Comparison of ENCODE assay signal across 11 cellular contexts in the genomic region with DNA sequence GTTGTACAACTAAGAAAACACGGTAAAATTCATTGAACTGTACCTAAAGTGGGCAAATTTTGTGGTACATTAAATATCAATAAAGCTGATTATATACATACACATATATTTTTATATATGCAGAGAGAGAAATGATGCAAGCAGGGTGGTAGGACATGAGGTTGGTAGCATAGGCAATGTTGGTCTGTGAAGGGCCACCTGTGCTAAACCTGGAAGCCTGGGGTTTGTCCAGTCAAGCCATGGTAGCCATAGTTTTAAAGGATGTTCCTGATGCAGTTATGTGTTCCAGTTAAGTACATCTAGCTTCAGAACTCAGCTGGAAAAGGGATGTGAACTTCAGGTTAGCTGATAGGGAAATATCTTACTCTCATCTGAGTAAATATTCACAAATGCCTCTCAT.
DNase-seq lines count a peak whose midpoint lies in the region; ATAC-seq and TF ChIP-seq lines count a peak whose summit lies in the region.
"Had no signal": no experiment of that assay in that cellular context is flagged by ENCODE, and none has a peak within 500 bp of the region (broad histone marks: within the 10 kb centered on the region; RNA-seq: fewer than 3 reads in every experiment).

No MANE protein-coding gene starts in this region.

- H3K9me3 Mint-ChIP-seq in T-helper 2 cell treated with Interferon-gamma antibody and Interleukin-4, amounts not matched to agents 5 μg/mL and 100 μg/mL, for 36 hours = peaks cover 19% of the 10 kb centered on the region
- H3K9me3 Mint-ChIP-seq in effector memory CD8-positive, alpha-beta T cell = no peaks in the 10 kb centered on the region

- peaks cover 3% of the 10 kb centered on the region for H3K27me3 Mint-ChIP-seq in T-helper 2 cell treated with Interferon-gamma antibody and Interleukin-4, amounts not matched to agents 5 μg/mL and 100 μg/mL, for 36 hours (ENCODE audit: low read depth)
- no peaks in the 10 kb centered on the region for H3K27me3 Mint-ChIP-seq in effector memory CD8-positive, alpha-beta T cell

- 41 to 68% (median 56%) methylated on average over 1 of the region's 1 CpG for WGBS in ovary, 3 donors

- H3K4me1 ChIP-seq in skeletal muscle satellite cell (ENCODE audit: control insufficient read depth, insufficient read depth, low read length) (peaks cover 28% of the 10 kb centered on the region), ovary (ENCODE audit: insufficient read depth) (peaks cover 4% of the 10 kb centered on the region)

- no peak for TF ChIP-seq EP300 in ovary (IDR thresholded peaks at IDR 0.05)

- H3K4me3 ChIP-seq in skeletal muscle satellite cell (ENCODE audit: low read length) = no peak overlapping the region
- H3K4me3 ChIP-seq in ovary = no peak overlapping the region

- no peak for TF ChIP-seq POLR2A in ovary (IDR thresholded peaks at IDR 0.05)

- peaks cover 6% of the 10 kb centered on the region for H3K36me3 Mint-ChIP-seq in T-helper 2 cell treated with Interferon-gamma antibody and Interleukin-4, amounts not matched to agents 5 μg/mL and 100 μg/mL, for 36 hours (ENCODE audit: low read depth)
- peaks cover 52% of the 10 kb centered on the region for H3K36me3 Mint-ChIP-seq in effector memory CD8-positive, alpha-beta T cell (ENCODE audit: insufficient read depth)
- H3K36me3 Mint-ChIP-seq: CD14-positive monocyte had no signal

- intact Hi-C loops in ovary (cut with DNase I) = loop anchor here in 3 of 4 donors (10.0 kb wide), 3 partner anchors 172 to 1792 kb away; a partner anchor contains a TSS

- H3K27ac Mint-ChIP-seq in T-helper 2 cell treated with Interferon-gamma antibody and Interleukin-4, amounts not matched to agents 5 μg/mL and 100 μg/mL, for 36 hours = peak overlapping the region; percentile 100
- H3K27ac Mint-ChIP-seq in effector memory CD8-positive, alpha-beta T cell = peak overlapping the region in 1 of 2 donors; percentile 99

- peak overlapping the region; percentile 83 for H3K9ac ChIP-seq in skeletal muscle satellite cell (ENCODE audit: low read depth, low read length)

- H3K9me3 ChIP-seq in skeletal muscle satellite cell (replicated peaks; ENCODE audit: low read length) = no peaks in the 10 kb centered on the region
- H3K9me3 ChIP-seq in ovary = no peaks in the 10 kb centered on the region
- H3K9me3 ChIP-seq: vagina had no signal

- peak overlapping the region; percentile 97 for H3K4me2 ChIP-seq in skeletal muscle satellite cell (ENCODE audit: low read length)

- peak overlapping the region; percentile 100 for H3K4me3 Mint-ChIP-seq in T-helper 2 cell treated with Interferon-gamma antibody and Interleukin-4, amounts not matched to agents 5 μg/mL and 100 μg/mL, for 36 hours
- H3K4me3 Mint-ChIP-seq in effector memory CD8-positive, alpha-beta T cell = peak overlapping the region; percentile 88 to 89

- no peaks in the 10 kb centered on the region for H3K27me3 ChIP-seq in skeletal muscle satellite cell (ENCODE audit: control insufficient read depth, insufficient read depth, low read length)
- no peaks in the 10 kb centered on the region for H3K27me3 ChIP-seq in ovary
- H3K27me3 ChIP-seq: vagina had no signal

- peak overlapping the region in 1 of 2 donors; percentile 97 for H3K27ac ChIP-seq in ovary

- ATAC-seq in effector memory CD8-positive, alpha-beta T cell (replicated peaks) = no peak
- no peak for ATAC-seq in GM21619 (IDR thresholded peaks at IDR 0.05; ENCODE audit: unreplicated experiment)

- TF ChIP-seq CTCF in ovary (IDR thresholded peaks at IDR 0.05) = no peak

- H3K36me3 ChIP-seq in skeletal muscle satellite cell (ENCODE audit: insufficient read depth, low read length) (no peaks in the 10 kb centered on the region), ovary (no peaks in the 10 kb centered on the region)
- H3K36me3 ChIP-seq: vagina had no signal

- peaks cover 57% of the 10 kb centered on the region for H3K4me1 Mint-ChIP-seq in T-helper 2 cell treated with Interferon-gamma antibody and Interleukin-4, amounts not matched to agents 5 μg/mL and 100 μg/mL, for 36 hours (ENCODE audit: low read depth)
- peaks cover 28 to 33% of the 10 kb centered on the region in 2 donors for H3K4me1 Mint-ChIP-seq in effector memory CD8-positive, alpha-beta T cell (ENCODE audit: low read depth in 2 of 2)

- no peak for DNase-seq in T-helper 2 cell treated with Interferon-gamma antibody and Interleukin-4, amounts not matched to agents 5 μg/mL and 100 μg/mL, for 36 hours (ENCODE audit: low spot score)
- DNase-seq in T-helper 2 cell (no peak), NCI-H69 (lab: John Stamatoyannopoulos, UW) (peak; percentile 26), GM19238 (ENCODE audit: insufficient read length, low spot score) (no peak), ovary (no peak)
- DNase-seq in effector memory CD8-positive, alpha-beta T cell = no peak
- DNase-seq: T-helper 9 cell had no signal
